8 cellular contexts compared by ENCODE assay signal in the genomic region with DNA sequence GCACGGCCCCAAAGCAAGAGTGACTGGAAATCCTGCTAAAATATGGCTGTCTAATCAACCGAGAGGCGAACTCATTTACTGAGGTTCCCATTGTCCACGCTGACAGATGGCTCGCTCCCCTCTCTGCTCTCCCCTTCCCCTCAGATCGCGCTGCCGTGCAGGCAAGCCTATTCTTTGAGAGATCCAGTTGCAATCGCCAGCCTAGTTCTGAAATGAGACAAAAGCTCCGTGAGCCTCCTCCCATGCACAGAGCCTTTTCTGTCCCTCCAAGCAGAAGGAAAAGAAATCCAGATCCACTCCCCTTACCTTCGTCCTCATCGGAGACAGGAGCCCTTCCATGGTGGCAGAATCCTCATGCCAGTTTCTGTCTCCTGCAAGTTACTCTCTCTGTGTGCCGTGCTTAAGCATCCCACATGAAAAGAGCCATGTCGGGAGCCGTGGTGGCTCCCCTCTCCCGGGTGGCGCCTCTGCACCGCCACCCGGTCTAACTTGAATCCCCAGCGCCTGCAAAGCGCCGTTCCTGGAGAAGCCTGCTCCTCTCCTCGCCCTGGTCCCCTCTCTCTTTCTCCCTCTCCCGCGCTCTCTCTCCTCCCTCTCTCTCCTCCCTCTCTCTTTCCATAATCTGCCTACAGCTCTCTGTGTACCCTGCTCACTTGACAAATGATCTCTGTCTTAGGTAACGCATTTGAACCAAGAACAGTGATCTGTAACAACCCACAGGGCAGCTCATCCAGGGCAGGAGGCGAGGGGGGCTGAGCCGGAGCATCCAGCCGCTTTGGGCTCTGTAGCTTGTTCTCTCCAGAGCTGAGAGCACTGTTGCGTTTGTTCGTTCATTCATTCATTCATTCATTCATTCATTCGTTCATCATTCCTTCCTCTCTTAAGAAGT.
DNase-seq lines count a peak whose midpoint lies in the region; ATAC-seq and TF ChIP-seq lines count a peak whose summit lies in the region.

No MANE protein-coding gene starts in this region.

- H3K4me3 ChIP-seq in heart right ventricle = peak overlapping the region in 9 of 10 donors; percentile 16 to 52 (median 48)
- peak overlapping the region; percentile 27 to 28 for H3K4me3 ChIP-seq in prostate gland

- H3K4me3 Mint-ChIP-seq in IgD-negative memory B cell = peak overlapping the region; percentile 67 to 89 (median 82)
- peak overlapping the region; percentile 43 for H3K4me3 Mint-ChIP-seq in activated T-helper 1 cell treated with anti-CD3 and anti-CD28 coated beads, Interleukin-12 subunit alpha, Interleukin-12 subunit beta, Interleukin-2, Interleukin-4 antibody, amounts not matched to agents 30 ng/mL and 10 ng/mL and 1 ng/mL, durations not matched to agents 14 hours and 24 hours and 36 hours

- H3K9me3 Mint-ChIP-seq in IgD-negative memory B cell = peaks cover 0 to 2% (median 0%) of the 10 kb centered on the region in 3 donors
- H3K9me3 Mint-ChIP-seq in activated T-helper 1 cell treated with anti-CD3 and anti-CD28 coated beads, Interleukin-12 subunit alpha, Interleukin-12 subunit beta, Interleukin-2, Interleukin-4 antibody, amounts not matched to agents 30 ng/mL and 10 ng/mL and 1 ng/mL, durations not matched to agents 14 hours and 24 hours and 36 hours = no peaks in the 10 kb centered on the region

- TF ChIP-seq CTCF in heart right ventricle (IDR thresholded peaks at IDR 0.05) (no peak), prostate gland (IDR thresholded peaks at IDR 0.05) (no peak)

- no peaks in the 10 kb centered on the region for H3K36me3 Mint-ChIP-seq in IgD-negative memory B cell
- H3K36me3 Mint-ChIP-seq in activated T-helper 1 cell treated with anti-CD3 and anti-CD28 coated beads, Interleukin-12 subunit alpha, Interleukin-12 subunit beta, Interleukin-2, Interleukin-4 antibody, amounts not matched to agents 30 ng/mL and 10 ng/mL and 1 ng/mL, durations not matched to agents 14 hours and 24 hours and 36 hours (ENCODE audit: low read depth) = no peaks in the 10 kb centered on the region

- intact Hi-C loops in activated T-helper 1 cell treated with anti-CD3 and anti-CD28 coated beads, Interleukin-12 subunit alpha, Interleukin-12 subunit beta, Interleukin-2, Interleukin-4 antibody, amounts not matched to agents 30 ng/mL and 10 ng/mL and 1 ng/mL, durations not matched to agents 14 hours and 24 hours and 36 hours (cut with micrococcal nuclease) = no loop called here
- intact Hi-C loops in heart right ventricle (cut with DNase I) = loop anchor here in 2 of 10 donors (10.0 kb wide), 2 partner anchors 121 to 379 kb away; no protein-coding TSS in a partner anchor
- intact Hi-C loops in prostate gland (cut with DNase I) = no loop called here

- H3K4me1 Mint-ChIP-seq in IgD-negative memory B cell = peaks cover 3 to 16% (median 14%) of the 10 kb centered on the region in 3 donors
- peaks cover 16% of the 10 kb centered on the region for H3K4me1 Mint-ChIP-seq in activated T-helper 1 cell treated with anti-CD3 and anti-CD28 coated beads, Interleukin-12 subunit alpha, Interleukin-12 subunit beta, Interleukin-2, Interleukin-4 antibody, amounts not matched to agents 30 ng/mL and 10 ng/mL and 1 ng/mL, durations not matched to agents 14 hours and 24 hours and 36 hours (ENCODE audit: low read depth)

- DNase-seq in Ammon's horn (ENCODE audit: low spot score) (peak; percentile 41), heart right ventricle (no peak), prostate gland (ENCODE audit: low spot score) (peak; percentile 24), NCI-H1048 (lab: John Stamatoyannopoulos, UW) (no peak)
- no peak for DNase-seq in activated T-helper 1 cell treated with anti-CD3 and anti-CD28 coated beads, Interleukin-12 subunit alpha, Interleukin-12 subunit beta, Interleukin-2, Interleukin-4 antibody, amounts not matched to agents 30 ng/mL and 10 ng/mL and 1 ng/mL, durations not matched to agents 14 hours and 24 hours and 36 hours (ENCODE audit: low spot score)

- H3K27me3 Mint-ChIP-seq in IgD-negative memory B cell = peaks cover 62% of the 10 kb centered on the region
- peaks cover 78% of the 10 kb centered on the region for H3K27me3 Mint-ChIP-seq in activated T-helper 1 cell treated with anti-CD3 and anti-CD28 coated beads, Interleukin-12 subunit alpha, Interleukin-12 subunit beta, Interleukin-2, Interleukin-4 antibody, amounts not matched to agents 30 ng/mL and 10 ng/mL and 1 ng/mL, durations not matched to agents 14 hours and 24 hours and 36 hours (ENCODE audit: insufficient read depth)

- peak in 5 of 8 donors; percentile 22 to 57 (median 46) for ATAC-seq in heart right ventricle
- no peak for ATAC-seq in GM21737 (IDR thresholded peaks at IDR 0.05; ENCODE audit: unreplicated experiment)
- ATAC-seq in GM19351 (IDR thresholded peaks at IDR 0.05; ENCODE audit: unreplicated experiment) = no peak

- H3K27ac Mint-ChIP-seq in IgD-negative memory B cell = no peak overlapping the region
- no peak overlapping the region for H3K27ac Mint-ChIP-seq in activated T-helper 1 cell treated with anti-CD3 and anti-CD28 coated beads, Interleukin-12 subunit alpha, Interleukin-12 subunit beta, Interleukin-2, Interleukin-4 antibody, amounts not matched to agents 30 ng/mL and 10 ng/mL and 1 ng/mL, durations not matched to agents 14 hours and 24 hours and 36 hours

- H3K27ac ChIP-seq in heart right ventricle = no peak overlapping the region
- H3K27ac ChIP-seq in prostate gland = peak overlapping the region; percentile 3 to 24

- peaks cover 0 to 91% (median 57%) of the 10 kb centered on the region in 7 donors for H3K27me3 ChIP-seq in heart right ventricle
- H3K27me3 ChIP-seq in prostate gland (replicated peaks; ENCODE audit: insufficient read depth) = no peaks in the 10 kb centered on the region

- TF ChIP-seq POLR2A in prostate gland (IDR thresholded peaks at IDR 0.05) = no peak

- no peaks in the 10 kb centered on the region for H3K36me3 ChIP-seq in heart right ventricle
- no peaks in the 10 kb centered on the region for H3K36me3 ChIP-seq in prostate gland

- 2 to 3% methylated on average over 32 of the region's 32 CpGs for WGBS in heart right ventricle, 2 donors
- WGBS in prostate gland = 3% methylated on average over 32 of the region's 32 CpGs

- H3K4me1 ChIP-seq in heart right ventricle (peaks cover 0 to 15% (median 12%) of the 10 kb centered on the region in 9 donors), prostate gland (replicated peaks) (peaks cover 4% of the 10 kb centered on the region)

- H3K9me3 ChIP-seq in heart right ventricle (no peaks in the 10 kb centered on the region), prostate gland (no peaks in the 10 kb centered on the region)

Comparison
In these comparisons a context has a peak if more than half of its experiments do, and no peak if none do; other contexts are left out.
1. DNase-seq: peak in Ammon's horn (single experiment) and prostate gland (single experiment); none in activated T-helper 1 cell treated with anti-CD3 and anti-CD28 coated beads, Interleukin-12 subunit alpha, Interleukin-12 subunit beta, Interleukin-2, Interleukin-4 antibody, amounts not matched to agents 30 ng/mL and 10 ng/mL and 1 ng/mL, durations not matched to agents 14 hours and 24 hours and 36 hours (single experiment), heart right ventricle (0 of 2) and NCI-H1048 (single experiment).
2. ATAC-seq: peak in heart right ventricle (5 of 8); none in GM21737 (single experiment) and GM19351 (single experiment).
3. H3K27ac ChIP-seq: peak in prostate gland (2 of 2); none in heart right ventricle (0 of 10).